ENCODE assay signal across 2 cellular contexts in genomic region chr2:170713280-170714155, GRCh38.
TF ChIP-seq lines count a peak whose summit lies in the region.

No MANE protein-coding gene starts in this region.

TF ChIP-seq in GM23338, 12 proteins besides CTCF, POLR2A, EP300 and RAD21 (continued from another document):
- no peak for TF ChIP-seq STAT1 (IDR thresholded peaks at IDR 0.05; ENCODE audit: unreplicated experiment)
- no peak for TF ChIP-seq NANOG (IDR thresholded peaks at IDR 0.05; ENCODE audit: borderline replicate concordance)
- TF ChIP-seq ZNF462 (CRISPR knock-in tag; IDR thresholded peaks at IDR 0.05), result no peak
- TF ChIP-seq ETS1 (IDR thresholded peaks at IDR 0.05), result no peak
- TF ChIP-seq POLR2AphosphoS5 (IDR thresholded peaks at IDR 0.05; ENCODE audit: low read depth), result no peak

TF ChIP-seq in WTC11, 78 proteins besides CTCF, POLR2A, EP300 and RAD21 (continued from another document):
- TF ChIP-seq PRDM15 (CRISPR knock-in tag; IDR thresholded peaks at IDR 0.05) (0 out of 2 replicates have a peak, but pooled peaks have one; percentile 19), FOXP4 (CRISPR knock-in tag; IDR thresholded peaks at IDR 0.05) (peak; percentile 65; the same call in 1 of the 2 replicates)
